8 cellular contexts compared by ENCODE assay signal in genomic region chr17:4806420-4806769, GRCh38. TPM values are rescaled to one million over a fixed set of nuclear protein-coding genes. Genes with fewer than 3 reads are reported as not detected.
DNase-seq lines count a peak whose midpoint lies in the region; ATAC-seq and TF ChIP-seq lines count a peak whose summit lies in the region.

No MANE protein-coding gene starts in this region.

- H3K9me3 Mint-ChIP-seq in activated naive CD4-positive, alpha-beta T cell treated with anti-CD3 and anti-CD28 coated beads, Interleukin-2, amount 50 U/mL, for 24 hours: no peaks in the 10 kb centered on the region
- no peaks in the 10 kb centered on the region for H3K9me3 Mint-ChIP-seq in activated naive CD4-positive, alpha-beta T cell treated with anti-CD3 and anti-CD28 coated beads, Interleukin-2, amount 50 U/mL, for 72 hours
- H3K9me3 Mint-ChIP-seq in activated B cell treated with CpG ODN at 0.5 μM for 24 hours (no peaks in the 10 kb centered on the region), immature natural killer cell (no peaks in the 10 kb centered on the region)

- no peaks in the 10 kb centered on the region for H3K9me3 ChIP-seq in stomach smooth muscle (ENCODE audit: control insufficient read depth in 2 of 2, low read length in 2 of 2)

- CTCF ChIA-PET in activated B cell treated with CpG ODN at 0.5 μM for 24 hours (lab: Charles Lee): interaction anchor here (2.8 kb wide), 1 partner anchor 16 kb away, joined by 11 read pairs; no protein-coding TSS in a partner anchor

- no peaks in the 10 kb centered on the region for H3K27me3 ChIP-seq in stomach smooth muscle (ENCODE audit: control insufficient read depth in 1 of 2, insufficient read depth in 2 of 2, low read length in 2 of 2)

- H3K4me1 Mint-ChIP-seq in activated naive CD4-positive, alpha-beta T cell treated with anti-CD3 and anti-CD28 coated beads, Interleukin-2, amount 50 U/mL, for 24 hours: peaks cover 14% of the 10 kb centered on the region
- H3K4me1 Mint-ChIP-seq in activated B cell treated with CpG ODN at 0.5 μM for 24 hours (peaks cover 17% of the 10 kb centered on the region), immature natural killer cell (peaks cover 5 to 8% of the 10 kb centered on the region in 2 donors)

- H3K4me3 ChIP-seq in stomach smooth muscle (ENCODE audit: low read length in 2 of 2): peak overlapping the region; percentile 69 to 77

- DNase-seq in activated naive CD4-positive, alpha-beta T cell treated with anti-CD3 and anti-CD28 coated beads, Interleukin-2, amount 50 U/mL, for 72 hours (ENCODE audit: low spot score in 2 of 2): no peak
- no peak for DNase-seq in activated B cell treated with CpG ODN at 0.5 μM for 24 hours
- DNase-seq in immature natural killer cell: no peak
- no peak for DNase-seq in NCI-H1930 (lab: John Stamatoyannopoulos, UW)
- DNase-seq in DMS153 (lab: John Stamatoyannopoulos, UW): no peak

- no peak for TF ChIP-seq CTCF in activated B cell treated with CpG ODN at 0.5 μM for 24 hours (IDR thresholded peaks at IDR 0.05)

- H3K4me1 ChIP-seq in stomach smooth muscle (ENCODE audit: control insufficient read depth, insufficient read depth, low read length): peaks cover 13% of the 10 kb centered on the region

- H3K36me3 Mint-ChIP-seq in activated naive CD4-positive, alpha-beta T cell treated with anti-CD3 and anti-CD28 coated beads, Interleukin-2, amount 50 U/mL, for 24 hours: peaks cover 3% of the 10 kb centered on the region
- H3K36me3 Mint-ChIP-seq in activated naive CD4-positive, alpha-beta T cell treated with anti-CD3 and anti-CD28 coated beads, Interleukin-2, amount 50 U/mL, for 72 hours: no peaks in the 10 kb centered on the region
- H3K36me3 Mint-ChIP-seq in activated B cell treated with CpG ODN at 0.5 μM for 24 hours (ENCODE audit: low read depth): peaks cover 19% of the 10 kb centered on the region
- H3K36me3 Mint-ChIP-seq in immature natural killer cell: peaks cover 4 to 5% (median 4%) of the 10 kb centered on the region in 3 donors

- H3K9ac ChIP-seq in stomach smooth muscle (ENCODE audit: low read length in 2 of 2): peak overlapping the region; percentile 59 to 69

- H3K27ac Mint-ChIP-seq in activated naive CD4-positive, alpha-beta T cell treated with anti-CD3 and anti-CD28 coated beads, Interleukin-2, amount 50 U/mL, for 24 hours: no peak overlapping the region
- peak overlapping the region in 1 of 2 donors; percentile 72 for H3K27ac Mint-ChIP-seq in activated naive CD4-positive, alpha-beta T cell treated with anti-CD3 and anti-CD28 coated beads, Interleukin-2, amount 50 U/mL, for 72 hours
- H3K27ac Mint-ChIP-seq in activated B cell treated with CpG ODN at 0.5 μM for 24 hours (no peak overlapping the region), immature natural killer cell (peak overlapping the region in 4 of 6 donors; percentile 40 to 65 (median 55))

- POLR2A ChIA-PET in activated B cell treated with CpG ODN at 0.5 μM for 24 hours (lab: Charles Lee): interaction anchor here (0.5 to 2.3 kb wide), 12 partner anchors 8 to 222 kb away, joined by 3 to 31 read pairs (median 3); partner anchors contain the start of genes ARRB2, C17orf107, GLTPD2 and MINK1

- peak overlapping the region; percentile 76 for H3K4me3 Mint-ChIP-seq in activated naive CD4-positive, alpha-beta T cell treated with anti-CD3 and anti-CD28 coated beads, Interleukin-2, amount 50 U/mL, for 24 hours
- H3K4me3 Mint-ChIP-seq in activated B cell treated with CpG ODN at 0.5 μM for 24 hours: peak overlapping the region; percentile 76
- H3K4me3 Mint-ChIP-seq in immature natural killer cell: peak overlapping the region; percentile 73 to 86 (median 78)

- no peak overlapping the region for H3K27ac ChIP-seq in stomach smooth muscle (ENCODE audit: low read length)

- intact Hi-C loops in activated B cell treated with CpG ODN at 0.5 μM for 24 hours (cut with micrococcal nuclease): loop anchor here (2.0 to 5.0 kb wide), 2 partner anchors 96 to 141 kb away; partner anchors contain the start of genes ARRB2 and PFN1

- H3K27me3 Mint-ChIP-seq in activated naive CD4-positive, alpha-beta T cell treated with anti-CD3 and anti-CD28 coated beads, Interleukin-2, amount 50 U/mL, for 24 hours: no peaks in the 10 kb centered on the region
- H3K27me3 Mint-ChIP-seq in activated B cell treated with CpG ODN at 0.5 μM for 24 hours (no peaks in the 10 kb centered on the region), immature natural killer cell (ENCODE audit: low read depth in 3 of 3) (peaks cover 0 to 5% (median 2%) of the 10 kb centered on the region in 3 donors)

- H3K36me3 ChIP-seq in stomach smooth muscle (ENCODE audit: control insufficient read depth in 2 of 2, insufficient read depth in 2 of 2, low read length in 2 of 2): peaks cover 0 to 2% of the 10 kb centered on the region in 2 donors

- no peak for ATAC-seq in activated naive CD4-positive, alpha-beta T cell treated with anti-CD3 and anti-CD28 coated beads, Interleukin-2, amount 50 U/mL, for 72 hours
- no peak for ATAC-seq in activated B cell treated with CpG ODN at 0.5 μM for 24 hours (ENCODE audit: low read depth)
- no peak for ATAC-seq in GM19328 (IDR thresholded peaks at IDR 0.05; ENCODE audit: unreplicated experiment)

RNA-seq across cellular contexts. Expression of gene PLD2, which starts 0.6 kb away (rescaled TPM):
- total RNA-seq in activated naive CD4-positive, alpha-beta T cell treated with anti-CD3 and anti-CD28 coated beads, Interleukin-2, amount 50 U/mL, for 72 hours: 10 to 100 TPM; 23.6 to 31.4 TPM
- total RNA-seq in activated B cell treated with CpG ODN at 0.5 μM for 24 hours: 49.9 and 54.3 TPM in 2 replicates
- polyA plus RNA-seq in immature natural killer cell: 1 to 10 TPM in 1 of 3 donors, under 1 TPM in 1, not detected in 1; 0.78 to 2.0 TPM

RNA-seq across cellular contexts. Expression of gene PSMB6, which starts 10.4 kb away (rescaled TPM):
- 100 to 1,000 TPM; 133 to 135 TPM for total RNA-seq in activated naive CD4-positive, alpha-beta T cell treated with anti-CD3 and anti-CD28 coated beads, Interleukin-2, amount 50 U/mL, for 72 hours
- 110 and 123 TPM in 2 replicates for total RNA-seq in activated B cell treated with CpG ODN at 0.5 μM for 24 hours
- 100 to 1,000 TPM; 327 to 701 (median 348) TPM for polyA plus RNA-seq in immature natural killer cell

RNA-seq across cellular contexts. Expression of gene GLTPD2, which starts 17.6 kb away (rescaled TPM):
- not detected for total RNA-seq in activated naive CD4-positive, alpha-beta T cell treated with anti-CD3 and anti-CD28 coated beads, Interleukin-2, amount 50 U/mL, for 72 hours
- not detected in 2 replicates for total RNA-seq in activated B cell treated with CpG ODN at 0.5 μM for 24 hours
- under 1 TPM in 2 of 3 donors, not detected in 1; 0.57 to 0.74 TPM for polyA plus RNA-seq in immature natural killer cell

RNA-seq across cellular contexts. Expression of gene VMO1, which starts 20.2 kb away (rescaled TPM):
- under 1 TPM in 1 of 2 donors, not detected in 1; 0.50 TPM for total RNA-seq in activated naive CD4-positive, alpha-beta T cell treated with anti-CD3 and anti-CD28 coated beads, Interleukin-2, amount 50 U/mL, for 72 hours
- not detected in 2 replicates for total RNA-seq in activated B cell treated with CpG ODN at 0.5 μM for 24 hours
- not detected for polyA plus RNA-seq in immature natural killer cell

Comparison
In these comparisons a context has a peak if more than half of its experiments do, and no peak if none do; other contexts are left out.
1. H3K27ac Mint-ChIP-seq: peak in immature natural killer cell (4 of 6); none in activated naive CD4-positive, alpha-beta T cell treated with anti-CD3 and anti-CD28 coated beads, Interleukin-2, amount 50 U/mL, for 24 hours (single experiment) and activated B cell treated with CpG ODN at 0.5 μM for 24 hours (single experiment).
2. Peak in every context shown above with its lines, with median percentiles within 50 percentile points of each other: H3K4me3 Mint-ChIP-seq.